In genomic region chr5:165029471-165029870, GRCh38 we compare ENCODE assay signal across 10 cellular contexts.
DNase-seq lines count a peak whose midpoint lies in the region; ATAC-seq and TF ChIP-seq lines count a peak whose summit lies in the region.
"Had no signal": no experiment of that assay in that cellular context is flagged by ENCODE, and none has a peak within 500 bp of the region (broad histone marks: within the 10 kb centered on the region; RNA-seq: fewer than 3 reads in every experiment).

No MANE protein-coding gene starts in this region.

- TF ChIP-seq CTCF in BE2C (IDR thresholded peaks at IDR 0.05; ENCODE audit: low read depth, low read length) (peak; percentile 94), fibroblast of lung (conservative IDR thresholded peaks at IDR 0.05 in 1 of 2, IDR thresholded peaks at IDR 0.05 in 1 of 2; ENCODE audit: low read depth in 1 of 2, low read length in 2 of 2) (peak in 1 of 2 donors; percentile 22)

- H3K4me3 ChIP-seq in BE2C (ENCODE audit: low read depth, low read length) (no peak overlapping the region), fibroblast of lung (replicated peaks in 1 of 4; ENCODE audit: control extremely low read depth in 1 of 4, insufficient read depth in 1 of 4, low read depth in 3 of 4, low read length in 4 of 4) (no peak overlapping the region)

- H3K4me2 ChIP-seq in fibroblast of lung (ENCODE audit: extremely low read depth, insufficient read depth, low read length): no peak overlapping the region

- H3K4me1 ChIP-seq in BE2C (peaks cover 9% of the 10 kb centered on the region; the same call in 1 of the 2 replicates), fibroblast of lung (ENCODE audit: control insufficient read depth, extremely low read depth, insufficient read depth, low read length) (no peaks in the 10 kb centered on the region)

- no peak overlapping the region for H3K27ac ChIP-seq in fibroblast of lung (ENCODE audit: insufficient read depth, low read length)

- H3K9me3 Mint-ChIP-seq in activated T-cell treated with anti-CD3 and anti-CD28 coated beads, Interleukin-2, amount 50 U/mL, for 24 hours: peaks cover 12% of the 10 kb centered on the region

- H3K36me3 Mint-ChIP-seq in activated T-cell treated with anti-CD3 and anti-CD28 coated beads, Interleukin-2, amount 50 U/mL, for 24 hours (ENCODE audit: low read depth): no peaks in the 10 kb centered on the region

- H3K9me3 ChIP-seq in BE2C (no peaks in the 10 kb centered on the region; the same call in 1 of the 2 replicates), fibroblast of lung (ENCODE audit: control insufficient read depth, insufficient read depth, low read depth, low read length) (no peaks in the 10 kb centered on the region)

- no peaks in the 10 kb centered on the region for H4K20me1 ChIP-seq in fibroblast of lung (ENCODE audit: control insufficient read depth, extremely low read depth, insufficient read depth, low read length)

- no peak overlapping the region for H3K27ac Mint-ChIP-seq in activated T-cell treated with anti-CD3 and anti-CD28 coated beads, Interleukin-2, amount 50 U/mL, for 24 hours
- H3K27ac Mint-ChIP-seq: T-helper 17 cell had no signal

- ATAC-seq in HG02852 (IDR thresholded peaks at IDR 0.05; ENCODE audit: unreplicated experiment) (peak; percentile 56), HG02884 (IDR thresholded peaks at IDR 0.05; ENCODE audit: unreplicated experiment) (no peak)
- ATAC-seq: T-helper 17 cell had no signal

- H3K4me1 Mint-ChIP-seq in activated T-cell treated with anti-CD3 and anti-CD28 coated beads, Interleukin-2, amount 50 U/mL, for 24 hours (ENCODE audit: low read depth): no peaks in the 10 kb centered on the region
- H3K4me1 Mint-ChIP-seq: T-helper 17 cell had no signal

- H3K27me3 ChIP-seq in BE2C (no peaks in the 10 kb centered on the region), fibroblast of lung (ENCODE audit: control insufficient read depth, insufficient read depth, low read length) (no peaks in the 10 kb centered on the region)

- H2AFZ ChIP-seq in fibroblast of lung (ENCODE audit: low read length): no peak overlapping the region

- H3K79me2 ChIP-seq in fibroblast of lung (ENCODE audit: control insufficient read depth, insufficient read depth, low read length): no peaks in the 10 kb centered on the region

- DNase-seq in BE2C: peak; percentile 79
- peak; percentile 96 for DNase-seq in OCI-M1 (lab: John Stamatoyannopoulos, UW)
- peak; percentile 38 to 44 for DNase-seq in fibroblast of lung (ENCODE audit: low read depth in 2 of 2)
- DNase-seq in effector CD4-positive, alpha-beta T cell: no peak
- no peak for DNase-seq in DMS153 (lab: John Stamatoyannopoulos, UW)
- DNase-seq in activated T-cell treated with anti-CD3 and anti-CD28 coated beads, Interleukin-2, amount 50 U/mL, for 24 hours: no peak
- DNase-seq: COR-L47, T-helper 17 cell had no signal

- no peak overlapping the region for H3K9ac ChIP-seq in fibroblast of lung (ENCODE audit: insufficient read depth, low read length)

- H3K4me3 Mint-ChIP-seq in activated T-cell treated with anti-CD3 and anti-CD28 coated beads, Interleukin-2, amount 50 U/mL, for 24 hours: no peak overlapping the region
- H3K4me3 Mint-ChIP-seq: T-helper 17 cell had no signal

- H3K36me3 ChIP-seq in BE2C (no peaks in the 10 kb centered on the region), fibroblast of lung (ENCODE audit: control insufficient read depth, insufficient read depth, low read length) (no peaks in the 10 kb centered on the region)

- H3K27me3 Mint-ChIP-seq in activated T-cell treated with anti-CD3 and anti-CD28 coated beads, Interleukin-2, amount 50 U/mL, for 24 hours: no peaks in the 10 kb centered on the region
- H3K27me3 Mint-ChIP-seq: T-helper 17 cell had no signal

Comparison
In these comparisons a context has a peak if more than half of its experiments do, and no peak if none do; other contexts are left out.
1. DNase-seq: peak in BE2C (single experiment), OCI-M1 (single experiment) and fibroblast of lung (2 of 2); none in effector CD4-positive, alpha-beta T cell (single experiment), DMS153 (single experiment) and activated T-cell treated with anti-CD3 and anti-CD28 coated beads, Interleukin-2, amount 50 U/mL, for 24 hours (single experiment).